In the genomic region with DNA sequence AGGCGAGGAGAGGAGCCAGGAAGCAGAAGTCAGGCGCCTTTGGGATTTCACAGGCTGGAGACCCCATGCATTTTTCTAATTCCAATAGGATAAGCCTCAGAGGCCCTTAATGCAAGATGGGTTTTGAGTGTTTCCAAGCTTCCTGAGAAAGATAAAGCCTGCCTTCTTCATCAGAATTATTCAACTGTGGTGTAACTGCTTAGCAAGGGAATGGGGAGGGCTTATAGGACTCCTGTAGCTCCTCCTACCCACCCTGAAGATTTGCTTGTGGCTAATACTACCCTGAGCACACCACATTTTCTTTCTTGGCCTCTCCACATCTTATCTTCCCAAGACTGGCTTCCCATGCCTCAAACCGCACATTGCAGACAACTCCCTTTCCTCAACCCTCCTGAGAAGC, we compare ENCODE assay signal across 14 cellular contexts.
"Had no signal": no experiment of that assay in that cellular context is flagged by ENCODE, and none has a peak within 500 bp of the region (broad histone marks: within the 10 kb centered on the region; RNA-seq: fewer than 3 reads in every experiment).

No MANE protein-coding gene starts in this region.

- DNase-seq: activated CD4-positive, alpha-beta T cell treated with anti-CD3 and anti-CD28 coated beads for 48 hours; activated CD8-positive, alpha-beta memory T cell treated with anti-CD3 and anti-CD28 coated beads, Interleukin-2, amount 50 U/mL, for 48 hours; activated CD8-positive, alpha-beta T cell treated with anti-CD3 and anti-CD28 coated beads, Interleukin-2, amount 10 ng/mL, durations not matched to agents 7 days and 5 days; activated naive CD4-positive, alpha-beta T cell; aorta; glutamatergic neuron; posterior cingulate gyrus; stimulated activated naive CD4-positive, alpha-beta T cell had no signal

- H3K27me3 ChIP-seq: neutrophil, right atrium auricular region had no signal

- H3K27ac ChIP-seq: esophagus muscularis mucosa, neutrophil, right atrium auricular region, VCaP had no signal

- H3K4me3 ChIP-seq: esophagus muscularis mucosa, right atrium auricular region had no signal

- H3K27ac Mint-ChIP-seq: activated CD8-positive, alpha-beta T cell treated with anti-CD3 and anti-CD28 coated beads, Interleukin-2, amount 10 ng/mL, durations not matched to agents 7 days and 5 days; T-helper 2 cell treated with Interferon-gamma antibody and Interleukin-4, amounts not matched to agents 5 μg/mL and 100 μg/mL, for 36 hours; type B pancreatic cell had no signal

- H3K4me3 Mint-ChIP-seq: activated CD8-positive, alpha-beta T cell treated with anti-CD3 and anti-CD28 coated beads, Interleukin-2, amount 10 ng/mL, durations not matched to agents 7 days and 5 days; T-helper 2 cell treated with Interferon-gamma antibody and Interleukin-4, amounts not matched to agents 5 μg/mL and 100 μg/mL, for 36 hours; type B pancreatic cell had no signal

- H3K9me3 ChIP-seq: esophagus muscularis mucosa, neutrophil, right atrium auricular region had no signal

- H3K9me3 Mint-ChIP-seq: T-helper 2 cell treated with Interferon-gamma antibody and Interleukin-4, amounts not matched to agents 5 μg/mL and 100 μg/mL, for 36 hours; type B pancreatic cell had no signal

- H3K36me3 Mint-ChIP-seq: type B pancreatic cell had no signal

- H3K4me1 ChIP-seq: esophagus muscularis mucosa, right atrium auricular region had no signal

- ATAC-seq: activated CD8-positive, alpha-beta T cell treated with anti-CD3 and anti-CD28 coated beads, Interleukin-2, amount 10 ng/mL, durations not matched to agents 7 days and 5 days had no signal

- H3K36me3 ChIP-seq: esophagus muscularis mucosa, neutrophil, right atrium auricular region had no signal
